Comparison of ENCODE assay signal across 8 cellular contexts in genomic region chr13:78241278-78241919, GRCh38.
DNase-seq lines count a peak whose midpoint lies in the region; ATAC-seq and TF ChIP-seq lines count a peak whose summit lies in the region.

No MANE protein-coding gene starts in this region.

- CTCF ChIA-PET in AG04449 (lab: Yijun Ruan, JAX) = interaction anchor here (0.9 to 2.7 kb wide), 6 partner anchors 12 to 737 kb away, joined by 3 to 14 read pairs (median 6); no protein-coding TSS in a partner anchor
- CTCF ChIA-PET in GM10248 (lab: Yijun Ruan, JAX) = interaction anchor here (0.6 to 4.5 kb wide), 36 partner anchors 10 to 1302 kb away, joined by 3 to 45 read pairs (median 4); no protein-coding TSS in a partner anchor
- CTCF ChIA-PET in OCI-LY7 (lab: Charles Lee; ENCODE audit: unreplicated experiment) = no interaction called here

- ATAC-seq in GM19035 (IDR thresholded peaks at IDR 0.05; ENCODE audit: unreplicated experiment) = no peak

- H2AFZ ChIP-seq in OCI-LY7 (ENCODE audit: low read length) = no peak overlapping the region

- peak; percentile 46 for TF ChIP-seq CTCF in AG04449 (IDR thresholded peaks at IDR 0.05; ENCODE audit: insufficient read depth, low read length, missing control alignments)
- TF ChIP-seq CTCF in GM10248 (IDR thresholded peaks at IDR 0.05; ENCODE audit: control extremely low read depth, extremely low read depth, low read depth, missing control alignments) = peak; percentile 69
- TF ChIP-seq CTCF in HL-60 (IDR thresholded peaks at IDR 0.05; ENCODE audit: insufficient read depth, low read length) = peak; percentile 39
- TF ChIP-seq CTCF in OCI-LY7 (conservative IDR thresholded peaks at IDR 0.05; ENCODE audit: low read length) = peak; percentile 87
- peak; percentile 54 to 62 (median 55) for TF ChIP-seq CTCF in nephron (IDR thresholded peaks at IDR 0.05; ENCODE audit: unreplicated experiment in 3 of 3)

- no peaks in the 10 kb centered on the region for H3K4me1 Mint-ChIP-seq in nephron

- H3K4me3 Mint-ChIP-seq in nephron = no peak overlapping the region

- no TSS peak for BruUV-seq in OCI-LY7 (replicated peaks; lab: Mats Ljungman, UMichigan)

- no peaks in the 10 kb centered on the region for H3K9me3 ChIP-seq in OCI-LY7 (ENCODE audit: low read length)

- no peak overlapping the region for H3K27ac ChIP-seq in HL-60 (replicated peaks)
- H3K27ac ChIP-seq in OCI-LY7 (ENCODE audit: low read depth, low read length, poor library complexity, severe bottlenecking) = no peak overlapping the region

- no peak for DNase-seq in AG04449 (ENCODE audit: low read depth, low spot score)
- DNase-seq in GM10248 (ENCODE audit: extremely low spot score) = peak; percentile 15
- DNase-seq in HL-60 (ENCODE audit: low read depth in 1 of 2, low spot score in 1 of 2) = peak in 1 of 2 experiments; percentile 69
- DNase-seq in OCI-LY7 (ENCODE audit: low spot score) = peak; percentile 41
- peak; percentile 68 for DNase-seq in ecto neural progenitor cell (ENCODE audit: low spot score)
- DNase-seq in stimulated activated naive CD4-positive, alpha-beta T cell (lab: John Stamatoyannopoulos, UW) = no peak

- H3K27me3 Mint-ChIP-seq in nephron (ENCODE audit: low read depth) = peaks cover 4% of the 10 kb centered on the region

- H3K9me2 ChIP-seq in OCI-LY7 (ENCODE audit: insufficient read depth, low read length) = no peaks in the 10 kb centered on the region

- no peaks in the 10 kb centered on the region for H3K36me3 ChIP-seq in OCI-LY7 (ENCODE audit: insufficient read depth, low read length)

- H4K20me1 ChIP-seq in OCI-LY7 (ENCODE audit: insufficient read depth, low read length) = no peaks in the 10 kb centered on the region

- POLR2A ChIA-PET in AG04449 (lab: Yijun Ruan, JAX) (no interaction called here), GM10248 (lab: Yijun Ruan, JAX) (interaction anchor here (0.6 to 0.7 kb wide), 2 partner anchors 363 to 737 kb away, joined by 3 to 4 read pairs; no protein-coding TSS in a partner anchor), OCI-LY7 (lab: Charles Lee) (interaction anchor here (1.8 kb wide), 1 partner anchor 13 kb away, joined by 3 read pairs; no protein-coding TSS in a partner anchor)

- intact Hi-C loops in OCI-LY7 (cut with micrococcal nuclease; ENCODE audit: unreplicated experiment) = loop anchor here (1.0 kb wide), 1 partner anchor 737 kb away; no protein-coding TSS in a partner anchor

- no peaks in the 10 kb centered on the region for H3K27me3 ChIP-seq in HL-60 (ENCODE audit: insufficient read depth, poor library complexity, severe bottlenecking)

- no peaks in the 10 kb centered on the region for H3K4me1 ChIP-seq in OCI-LY7 (ENCODE audit: insufficient read depth, low read length, poor library complexity, severe bottlenecking)

- H3K4me3 ChIP-seq in AG04449 (ENCODE audit: low read depth, low read length) (no peak overlapping the region), HL-60 (replicated peaks; ENCODE audit: insufficient read depth, low read length) (no peak overlapping the region), OCI-LY7 (ENCODE audit: low read depth, low read length, poor library complexity, severe bottlenecking) (no peak overlapping the region)

- H3K4me2 ChIP-seq in OCI-LY7 (ENCODE audit: low read length) = no peak overlapping the region

- H3K9me3 Mint-ChIP-seq in nephron = no peaks in the 10 kb centered on the region

- no peaks in the 10 kb centered on the region for H3K36me3 Mint-ChIP-seq in nephron (ENCODE audit: low read depth)

- no peak overlapping the region for H3K27ac Mint-ChIP-seq in nephron

- H3K79me2 ChIP-seq in OCI-LY7 (ENCODE audit: insufficient read depth, low read depth, low read length) = no peaks in the 10 kb centered on the region

Comparison
In these comparisons a context has a peak if more than half of its experiments do, and no peak if none do; other contexts are left out.
1. DNase-seq: peak in GM10248 (single experiment), OCI-LY7 (single experiment) and ecto neural progenitor cell (single experiment); none in AG04449 (single experiment) and stimulated activated naive CD4-positive, alpha-beta T cell (0 of 6).
2. Peak in every context shown above with its lines, with median percentiles within 50 percentile points of each other: CTCF ChIP-seq.